9 cellular contexts compared by ENCODE assay signal in the genomic region with DNA sequence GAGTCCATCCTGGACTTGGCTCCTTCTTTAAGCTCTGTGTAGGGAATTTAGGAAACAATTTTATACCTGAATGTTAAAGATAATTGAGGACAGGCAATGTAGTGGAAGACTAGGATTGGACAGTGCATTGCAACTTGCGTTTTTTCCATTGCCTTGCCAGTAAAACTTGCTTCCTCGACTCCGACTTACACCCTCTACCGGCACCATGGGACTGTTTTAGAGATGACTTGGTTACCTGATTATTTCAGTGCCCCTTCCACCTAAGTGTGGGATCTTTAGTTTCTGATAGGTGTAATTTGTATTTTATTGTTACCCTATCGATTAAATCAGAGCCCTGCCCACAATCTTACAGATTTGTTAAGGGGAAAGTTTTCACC. TPM values are rescaled to one million over a fixed set of nuclear protein-coding genes. Genes with fewer than 3 reads are reported as not detected.
DNase-seq lines count a peak whose midpoint lies in the region; ATAC-seq, FAIRE-seq and TF ChIP-seq lines count a peak whose summit lies in the region.
"Had no signal": no experiment of that assay in that cellular context is flagged by ENCODE, and none has a peak within 500 bp of the region (broad histone marks: within the 10 kb centered on the region; RNA-seq: fewer than 3 reads in every experiment).

No MANE protein-coding gene starts in this region.

- peak overlapping the region; percentile 96 for H3K9ac ChIP-seq in astrocyte (ENCODE audit: low read length)

- H3K27ac Mint-ChIP-seq in activated CD8-positive, alpha-beta memory T cell treated with anti-CD3 and anti-CD28 coated beads, Interleukin-2, amount 10 ng/mL, durations not matched to agents 7 days and 5 days: peak overlapping the region; percentile 93
- H3K27ac Mint-ChIP-seq in astrocyte (ENCODE audit: unreplicated experiment) (peak overlapping the region; percentile 4), type B pancreatic cell (peak overlapping the region; percentile 87)

- H3K4me3 ChIP-seq in MG63 (peak overlapping the region; percentile 83), astrocyte (ENCODE audit: insufficient read depth, low read depth, low read length) (peak overlapping the region; percentile 92)

- peak; percentile 39 for DNase-seq in activated CD8-positive, alpha-beta memory T cell treated with anti-CD3 and anti-CD28 coated beads, Interleukin-2, amount 10 ng/mL, durations not matched to agents 7 days and 5 days
- no peak for DNase-seq in activated CD8-positive, alpha-beta memory T cell treated with anti-CD3 and anti-CD28 coated beads for 24 hours
- DNase-seq in MG63 (peak; percentile 29), astrocyte (ENCODE audit: low read depth) (peak; percentile 12), kidney glomerular epithelial cell (lab: John Stamatoyannopoulos, UW) (peak; percentile 19), type B pancreatic cell (ENCODE audit: extremely low spot score, unreplicated experiment) (no peak), SHP77 (lab: John Stamatoyannopoulos, UW) (no peak)

- H3K9me3 ChIP-seq in MG63 (no peaks in the 10 kb centered on the region), astrocyte (ENCODE audit: insufficient read depth, low read depth, low read length) (no peaks in the 10 kb centered on the region)

- no peaks in the 10 kb centered on the region for H3K4me1 ChIP-seq in astrocyte (ENCODE audit: insufficient read depth, low read length)

- peaks cover 27% of the 10 kb centered on the region for H3K4me1 Mint-ChIP-seq in activated CD8-positive, alpha-beta memory T cell treated with anti-CD3 and anti-CD28 coated beads, Interleukin-2, amount 10 ng/mL, durations not matched to agents 7 days and 5 days
- H3K4me1 Mint-ChIP-seq in astrocyte (ENCODE audit: low read depth, unreplicated experiment): peaks cover 4% of the 10 kb centered on the region
- H3K4me1 Mint-ChIP-seq in type B pancreatic cell (ENCODE audit: unreplicated experiment): peaks cover 6% of the 10 kb centered on the region

- peaks cover 1% of the 10 kb centered on the region for H3K36me3 Mint-ChIP-seq in activated CD8-positive, alpha-beta memory T cell treated with anti-CD3 and anti-CD28 coated beads, Interleukin-2, amount 10 ng/mL, durations not matched to agents 7 days and 5 days
- peaks cover 3% of the 10 kb centered on the region for H3K36me3 Mint-ChIP-seq in astrocyte (ENCODE audit: low read depth, unreplicated experiment)
- H3K36me3 Mint-ChIP-seq in type B pancreatic cell: no peaks in the 10 kb centered on the region

- H4K20me1 ChIP-seq in astrocyte (ENCODE audit: insufficient read depth, low read length): peaks cover 20% of the 10 kb centered on the region

- CTCF ChIA-PET in activated CD8-positive, alpha-beta memory T cell treated with anti-CD3 and anti-CD28 coated beads, Interleukin-2, amount 10 ng/mL, durations not matched to agents 7 days and 5 days (lab: Charles Lee): interaction anchor here (1.3 to 4.3 kb wide), 8 partner anchors 10 to 147 kb away, joined by 3 to 13 read pairs (median 6); partner anchors contain the start of gene NCBP2L

- H3K4me2 ChIP-seq in astrocyte (ENCODE audit: low read length): peak overlapping the region; percentile 91

- H3K4me3 Mint-ChIP-seq in activated CD8-positive, alpha-beta memory T cell treated with anti-CD3 and anti-CD28 coated beads, Interleukin-2, amount 10 ng/mL, durations not matched to agents 7 days and 5 days: peak overlapping the region; percentile 80
- peak overlapping the region; percentile 95 for H3K4me3 Mint-ChIP-seq in astrocyte (ENCODE audit: unreplicated experiment)
- H3K4me3 Mint-ChIP-seq in type B pancreatic cell: peak overlapping the region; percentile 93

- no peaks in the 10 kb centered on the region for H3K27me3 Mint-ChIP-seq in activated CD8-positive, alpha-beta memory T cell treated with anti-CD3 and anti-CD28 coated beads, Interleukin-2, amount 10 ng/mL, durations not matched to agents 7 days and 5 days
- H3K27me3 Mint-ChIP-seq in astrocyte (ENCODE audit: low read depth, unreplicated experiment): no peaks in the 10 kb centered on the region
- H3K27me3 Mint-ChIP-seq in type B pancreatic cell: no peaks in the 10 kb centered on the region

- H3K9me3 Mint-ChIP-seq in activated CD8-positive, alpha-beta memory T cell treated with anti-CD3 and anti-CD28 coated beads, Interleukin-2, amount 10 ng/mL, durations not matched to agents 7 days and 5 days (ENCODE audit: low read depth): no peaks in the 10 kb centered on the region
- H3K9me3 Mint-ChIP-seq in astrocyte (ENCODE audit: unreplicated experiment): no peaks in the 10 kb centered on the region
- H3K9me3 Mint-ChIP-seq in type B pancreatic cell: peaks cover 7% of the 10 kb centered on the region

- no peak for FAIRE-seq in astrocyte (lab: Jason Lieb, UNC)

- peaks cover 2% of the 10 kb centered on the region; the same call in 1 of the 2 replicates for H3K36me3 ChIP-seq in MG63
- no peaks in the 10 kb centered on the region for H3K36me3 ChIP-seq in astrocyte (ENCODE audit: insufficient read depth, low read length)

- H2AFZ ChIP-seq in astrocyte (ENCODE audit: low read depth, low read length): no peak overlapping the region

- peak overlapping the region; percentile 90 for H3K27ac ChIP-seq in astrocyte (ENCODE audit: low read depth, low read length)
- H3K27ac ChIP-seq: epithelial cell of prostate had no signal

- ATAC-seq in activated CD8-positive, alpha-beta memory T cell treated with anti-CD3 and anti-CD28 coated beads, Interleukin-2, amount 10 ng/mL, durations not matched to agents 7 days and 5 days: no peak
- no peak for ATAC-seq in GM21825 (IDR thresholded peaks at IDR 0.05; ENCODE audit: unreplicated experiment)

- TF ChIP-seq CTCF in astrocyte (IDR thresholded peaks at IDR 0.05; ENCODE audit: insufficient read depth, low read depth, low read length) (peak; percentile 10), type B pancreatic cell (conservative IDR thresholded peaks at IDR 0.05) (peak; percentile 31)

- H3K27me3 ChIP-seq in MG63 (no peaks in the 10 kb centered on the region), astrocyte (ENCODE audit: insufficient read depth, low read length) (no peaks in the 10 kb centered on the region)

- H3K79me2 ChIP-seq in astrocyte (ENCODE audit: insufficient read depth, low read length): peaks cover 56% of the 10 kb centered on the region

RNA-seq across cellular contexts. Expression of gene PRPS1, which starts 1.2 kb away (rescaled TPM):
- 10 to 100 TPM; 68.3 to 75.7 TPM for total RNA-seq in activated CD8-positive, alpha-beta memory T cell treated with anti-CD3 and anti-CD28 coated beads, Interleukin-2, amount 10 ng/mL, durations not matched to agents 7 days and 5 days
- total RNA-seq in MG63 (2014; rRNA removed; shearing (Covaris generic); ENCODE audit: low replicate concordance): 190 and 311 TPM in 2 replicates
- total RNA-seq in astrocyte (155 and 161 TPM in 2 replicates), type B pancreatic cell (ENCODE audit: low replicate concordance) (22.6 and 45.1 TPM in 2 replicates)

Comparison
In these comparisons a context has a peak if more than half of its experiments do, and no peak if none do; other contexts are left out.
1. DNase-seq: peak in activated CD8-positive, alpha-beta memory T cell treated with anti-CD3 and anti-CD28 coated beads, Interleukin-2, amount 10 ng/mL, durations not matched to agents 7 days and 5 days (single experiment), MG63 (single experiment), astrocyte (single experiment) and kidney glomerular epithelial cell (single experiment); none in activated CD8-positive, alpha-beta memory T cell treated with anti-CD3 and anti-CD28 coated beads for 24 hours (single experiment), type B pancreatic cell (single experiment) and SHP77 (0 of 2).
2. H3K27ac Mint-ChIP-seq: peak in every context shown above with its lines; median percentile 93 in activated CD8-positive, alpha-beta memory T cell treated with anti-CD3 and anti-CD28 coated beads, Interleukin-2, amount 10 ng/mL, durations not matched to agents 7 days and 5 days; 87 in type B pancreatic cell; 4 in astrocyte.
3. Peak in every context shown above with its lines, with median percentiles within 50 percentile points of each other: H3K4me3 Mint-ChIP-seq.